9 cellular contexts compared by ENCODE assay signal in genomic region chr1:115838805-115839705, GRCh38. TPM values are rescaled to one million over a fixed set of nuclear protein-coding genes. Genes with fewer than 3 reads are reported as not detected.
DNase-seq lines count a peak whose midpoint lies in the region; ATAC-seq, FAIRE-seq and TF ChIP-seq lines count a peak whose summit lies in the region.
"Had no signal": no experiment of that assay in that cellular context is flagged by ENCODE, and none has a peak within 500 bp of the region (broad histone marks: within the 10 kb centered on the region; RNA-seq: fewer than 3 reads in every experiment).

No MANE protein-coding gene starts in this region.

- peak overlapping the region; percentile 85 for H3K27ac ChIP-seq in substantia nigra (ENCODE audit: low read depth, low read length, poor library complexity, severe bottlenecking)

- DNase-seq in EH (ENCODE audit: low read depth) (peak; percentile 27), NB4 (ENCODE audit: low read depth) (peak; percentile 43), cerebellar cortex (ENCODE audit: low spot score) (peak; percentile 55), lower leg skin (ENCODE audit: low spot score in 2 of 2) (peak in 1 of 2 donors; percentile 91), substantia nigra (lab: John Stamatoyannopoulos, UW) (peak in 30 of 49 donors; percentile 12 to 70 (median 40)), RCC 7860 (ENCODE audit: low spot score) (no peak)

- intact Hi-C loops in lower leg skin (cut with DNase I; ENCODE audit: low total_unique reads): no loop called here

- TF ChIP-seq POLR2A in NB4 (IDR thresholded peaks at IDR 0.05; ENCODE audit: extremely low read depth, insufficient read length): no peak
- TF ChIP-seq POLR2A in lower leg skin (IDR thresholded peaks at IDR 0.05): no peak

- 1% methylated on average over 67 to 74 of the region's 77 CpGs for WGBS in lower leg skin, 2 donors

- TF ChIP-seq CTCF in NB4 (IDR thresholded peaks at IDR 0.05; ENCODE audit: low read depth, low read length): no peak
- no peak for TF ChIP-seq CTCF in lower leg skin (IDR thresholded peaks at IDR 0.05)

- no peak for FAIRE-seq in RCC 7860 (lab: Jason Lieb, UNC)

- H3K4me3 ChIP-seq in NB4 (ENCODE audit: low read depth, low read length) (peak overlapping the region; percentile 51), lower leg skin (ENCODE audit: low read depth, poor library complexity, severe bottlenecking) (peak overlapping the region; percentile 4)

- ATAC-seq in GM21528 (IDR thresholded peaks at IDR 0.05; ENCODE audit: low FRiP score, unreplicated experiment): no peak
- no peak for ATAC-seq in HG02981 (IDR thresholded peaks at IDR 0.05; ENCODE audit: unreplicated experiment)

RNA-seq across cellular contexts. Expression of gene NHLH2, which starts 1.9 kb away (rescaled TPM):
- under 1 TPM; 0.25 to 0.88 (median 0.47) TPM for total RNA-seq in lower leg skin
- total RNA-seq: mononuclear cell had no signal
